In the genomic region with DNA sequence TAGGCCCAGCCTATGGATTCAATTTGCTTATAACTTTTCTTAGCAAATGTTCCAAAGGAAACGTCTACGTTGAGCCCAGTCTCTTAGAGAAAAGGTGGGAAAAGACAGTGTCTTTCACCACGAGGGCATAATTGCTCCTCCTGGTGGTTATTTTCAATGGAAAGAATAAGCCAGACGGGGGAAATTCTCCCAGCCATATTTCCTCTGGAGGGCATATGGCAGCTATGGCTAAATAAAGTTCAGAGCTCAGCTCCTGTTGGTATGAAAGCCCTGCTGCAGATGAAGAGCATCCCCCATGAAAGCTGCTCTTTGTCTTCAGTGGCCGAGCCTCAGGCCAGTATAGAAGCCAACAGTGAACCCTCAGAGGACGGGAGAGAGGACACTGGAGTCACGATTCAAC, we compare ENCODE assay signal across 14 cellular contexts.
A peak's percentile ranks its signal among the peaks of the same experiment; 100 is the strongest.
DNase-seq lines count a peak whose midpoint lies in the region; ATAC-seq, FAIRE-seq and TF ChIP-seq lines count a peak whose summit lies in the region.
"Had no signal": no experiment of that assay in that cellular context is flagged by ENCODE, and none has a peak within 500 bp of the region (broad histone marks: within the 10 kb centered on the region; RNA-seq: fewer than 3 reads in every experiment).

No MANE protein-coding gene starts in this region.

- no peak overlapping the region for H3K4me2 ChIP-seq in HepG2 (ENCODE audit: low read depth, low read length)

- POLR2A ChIA-PET in HepG2 (lab: Yijun Ruan, JAX) = no interaction called here

- no peaks in the 10 kb centered on the region for H3K36me3 ChIP-seq in HepG2 (replicated peaks in 1 of 2; ENCODE audit: control insufficient read depth in 1 of 2, insufficient read depth in 2 of 2, low read length in 2 of 2)
- no peaks in the 10 kb centered on the region for H3K36me3 ChIP-seq in right lobe of liver
- H3K36me3 ChIP-seq in WERI-Rb-1 = no peaks in the 10 kb centered on the region
- no peaks in the 10 kb centered on the region for H3K36me3 ChIP-seq in ascending aorta
- H3K36me3 ChIP-seq: neutrophil had no signal

- intact Hi-C loops in HepG2 (cut with micrococcal nuclease; ENCODE audit: unreplicated experiment) (no loop called here), right lobe of liver (cut with DNase I) (no loop called here), ascending aorta (cut with DNase I) (loop anchor here (5.0 kb wide), 1 partner anchor 316 kb away; no protein-coding TSS in a partner anchor)

- H3K4me3 ChIP-seq in HepG2 (replicated peaks in 1 of 3; ENCODE audit: insufficient read depth in 1 of 3, low read depth in 2 of 3, low read length in 3 of 3) (no peak overlapping the region), right lobe of liver (no peak overlapping the region), WERI-Rb-1 (ENCODE audit: low read depth, low read length) (no peak overlapping the region), ascending aorta (no peak overlapping the region)

- H2AFZ ChIP-seq in HepG2 (ENCODE audit: low read length) = no peak overlapping the region

- CTCF ChIA-PET in HepG2 (lab: Yijun Ruan, JAX; ENCODE audit: low intra/inter-chr PET ratio, low total read pairs) = no interaction called here

- H3K27ac ChIP-seq in HepG2 (ENCODE audit: extremely low read length, insufficient read depth, low read length) = no peak overlapping the region
- H3K27ac ChIP-seq in right lobe of liver = no peak overlapping the region
- no peak overlapping the region for H3K27ac ChIP-seq in WERI-Rb-1
- no peak overlapping the region for H3K27ac ChIP-seq in ascending aorta
- H3K27ac ChIP-seq: neutrophil had no signal

- TF ChIP-seq RAD21 in HepG2 (CRISPR knock-in tag; IDR thresholded peaks at IDR 0.05) = no peak

- H3K9me3 ChIP-seq in HepG2 (ENCODE audit: low read length) (no peaks in the 10 kb centered on the region), right lobe of liver (no peaks in the 10 kb centered on the region), WERI-Rb-1 (ENCODE audit: severe bottlenecking) (no peaks in the 10 kb centered on the region), ascending aorta (no peaks in the 10 kb centered on the region)
- H3K9me3 ChIP-seq: neutrophil had no signal

- no peak overlapping the region for H3K9ac ChIP-seq in HepG2 (ENCODE audit: insufficient read depth, low read depth, low read length)

- FAIRE-seq in HepG2 (lab: Jason Lieb, UNC) (no peak), frontal cortex (lab: Jason Lieb, UNC) (no peak)

- no peaks in the 10 kb centered on the region for H3K27me3 ChIP-seq in HepG2 (ENCODE audit: control insufficient read depth in 1 of 2, insufficient read depth in 2 of 2, low read length in 2 of 2)
- H3K27me3 ChIP-seq in right lobe of liver = no peaks in the 10 kb centered on the region
- no peaks in the 10 kb centered on the region for H3K27me3 ChIP-seq in WERI-Rb-1 (ENCODE audit: insufficient read depth, low read depth, severe bottlenecking)
- no peaks in the 10 kb centered on the region for H3K27me3 ChIP-seq in ascending aorta
- H3K27me3 ChIP-seq: neutrophil had no signal

- ATAC-seq in HepG2 = no peak; the same call in 2 of the 3 replicates
- ATAC-seq in right lobe of liver = no peak
- no peak for ATAC-seq in GM21360 (IDR thresholded peaks at IDR 0.05; ENCODE audit: unreplicated experiment)
- ATAC-seq: stimulated activated naive CD8-positive, alpha-beta T cell treated with anti-CD3 and anti-CD28 coated beads, Interleukin-15, amount 100 ng/mL, for 72 hours had no signal

- in situ Hi-C loops in HepG2 (cut with HindIII; ENCODE audit: extremely low pct_ligation_motif_present, low pct_unique_long_range_greater_than_20kb) = no loop called here

- H3K79me2 ChIP-seq in HepG2 (ENCODE audit: insufficient read depth, low read length) = no peaks in the 10 kb centered on the region

- DNase-seq in HepG2 (ENCODE audit: low spot score) (peak; percentile 3), right lobe of liver (no peak), WERI-Rb-1 (peak; percentile 7), globus pallidus (ENCODE audit: low spot score) (peak; percentile 12), frontal cortex (ENCODE audit: low spot score in 2 of 2) (no peak), SK-N-DZ (ENCODE audit: low spot score) (no peak), ascending aorta (ENCODE audit: low spot score in 2 of 2) (no peak)
- DNase-seq: amniotic stem cell; kidney glomerular epithelial cell; NCI-H1048; stimulated activated naive CD8-positive, alpha-beta T cell treated with anti-CD3 and anti-CD28 coated beads, Interleukin-15, amount 100 ng/mL, for 72 hours; T-helper 9 cell had no signal

- H4K20me1 ChIP-seq in HepG2 (ENCODE audit: insufficient read depth, low read length) = no peaks in the 10 kb centered on the region

- TF ChIP-seq CTCF in HepG2 (CRISPR knock-in tag; IDR thresholded peaks at IDR 0.05) (no peak; the same call in 1 of the 2 replicates), right lobe of liver (IDR thresholded peaks at IDR 0.05) (peak in 2 of 4 donors; percentile 17 to 32), WERI-Rb-1 (IDR thresholded peaks at IDR 0.05; ENCODE audit: low read depth, low read length) (peak; percentile 31; the same call in 1 of the 2 replicates), ascending aorta (IDR thresholded peaks at IDR 0.05) (peak in 1 of 3 experiments; percentile 34)

- BruUV-seq in HepG2 (replicated peaks; lab: Mats Ljungman, UMichigan) = no TSS peak

- WGBS in HepG2 (ENCODE audit: low lambda C conversion rate) = 5% methylated on average over 7 of the region's 7 CpGs
- WGBS in right lobe of liver (ENCODE audit: insufficient coverage, low coverage, low lambda C conversion rate, missing lambda C conversion rate) = 19% methylated on average over 4 of the region's 7 CpGs

- H3K4me1 ChIP-seq in HepG2 (ENCODE audit: insufficient read depth, low read length) (no peaks in the 10 kb centered on the region), right lobe of liver (no peaks in the 10 kb centered on the region), ascending aorta (no peaks in the 10 kb centered on the region)

- TF ChIP-seq EP300 in HepG2 (IDR thresholded peaks at IDR 0.05; ENCODE audit: low read depth in 2 of 2, low read length in 2 of 2) (no peak), HepG2 (CRISPR knock-in tag; IDR thresholded peaks at IDR 0.05; ENCODE audit: borderline replicate concordance) (no peak)

- TF ChIP-seq POLR2A in HepG2 (IDR thresholded peaks at IDR 0.05; ENCODE audit: insufficient read depth in 1 of 2, low read depth in 2 of 2, low read length in 2 of 2) (no peak), right lobe of liver (IDR thresholded peaks at IDR 0.05) (no peak)

TF ChIP-seq in HepG2, 621 proteins besides CTCF, POLR2A, EP300 and RAD21:
- TF ChIP-seq KAT8 (CRISPR knock-in tag; IDR thresholded peaks at IDR 0.05) (no peak), SAFB2 (CRISPR knock-in tag; IDR thresholded peaks at IDR 0.05; ENCODE audit: borderline replicate concordance, low read depth) (no peak), STAG1 (CRISPR knock-in tag; IDR thresholded peaks at IDR 0.05) (peak; percentile 9; the same call in 1 of the 2 replicates)

Comparison
In these comparisons a context has a peak if more than half of its experiments do, and no peak if none do; other contexts are left out.
1. DNase-seq: peak in HepG2 (single experiment), WERI-Rb-1 (single experiment) and globus pallidus (single experiment); none in right lobe of liver (0 of 3), frontal cortex (0 of 2), SK-N-DZ (single experiment) and ascending aorta (0 of 2).